16 cellular contexts compared by ENCODE assay signal in the genomic region with DNA sequence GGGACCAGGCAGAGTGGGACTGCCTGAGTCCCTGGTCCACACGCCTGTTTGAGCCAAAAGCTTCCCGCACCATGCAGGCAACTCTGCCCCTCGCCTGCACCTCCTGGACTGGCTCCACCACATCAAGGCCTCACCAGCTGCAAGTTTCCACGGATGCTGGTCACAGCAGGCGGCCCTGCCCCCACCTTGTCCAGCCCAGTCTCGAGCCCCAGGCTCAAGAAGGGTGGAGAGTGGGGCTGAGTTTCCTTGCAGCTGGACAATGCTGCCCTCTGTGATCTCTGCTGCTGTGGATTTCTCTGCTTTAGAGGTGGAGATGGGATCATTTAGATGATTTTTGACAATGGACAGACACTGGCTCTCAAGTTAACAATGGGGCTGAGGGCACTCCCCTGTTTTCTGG.
"Had no signal": no experiment of that assay in that cellular context is flagged by ENCODE, and none has a peak within 500 bp of the region (broad histone marks: within the 10 kb centered on the region; RNA-seq: fewer than 3 reads in every experiment).

No MANE protein-coding gene starts in this region.

- H3K4me3 ChIP-seq: cardiac muscle cell, colonic mucosa, heart left ventricle, tibial nerve had no signal

- ATAC-seq: activated CD8-positive, alpha-beta memory T cell treated with anti-CD3 and anti-CD28 coated beads, Interleukin-2, amount 10 ng/mL, durations not matched to agents 7 days and 5 days; heart left ventricle; left colon; T-helper 17 cell had no signal

- H3K36me3 Mint-ChIP-seq: activated CD4-positive, alpha-beta memory T cell treated with anti-CD3 and anti-CD28 coated beads for 36 hours; activated CD8-positive, alpha-beta memory T cell treated with anti-CD3 and anti-CD28 coated beads, Interleukin-2, amount 10 ng/mL, durations not matched to agents 7 days and 5 days had no signal

- H3K4me1 Mint-ChIP-seq: activated CD8-positive, alpha-beta memory T cell treated with anti-CD3 and anti-CD28 coated beads, Interleukin-2, amount 10 ng/mL, durations not matched to agents 7 days and 5 days had no signal

- H3K9me3 Mint-ChIP-seq: activated CD4-positive, alpha-beta memory T cell treated with anti-CD3 and anti-CD28 coated beads for 36 hours; activated T-cell treated with anti-CD3 and anti-CD28 coated beads, Interleukin-2, amount 50 U/mL, for 24 hours; naive B cell had no signal

- H3K36me3 ChIP-seq: cardiac muscle cell, colonic mucosa had no signal

- DNase-seq: activated CD4-positive, alpha-beta memory T cell treated with anti-CD3 and anti-CD28 coated beads for 36 hours; activated CD8-positive, alpha-beta memory T cell treated with anti-CD3 and anti-CD28 coated beads, Interleukin-2, amount 10 ng/mL, durations not matched to agents 7 days and 5 days; activated effector memory CD4-positive, alpha-beta T cell treated with Interleukin-2 at 50 U/mL for 16 hours; activated naive CD4-positive, alpha-beta T cell treated with anti-CD3 and anti-CD28 coated beads, Interleukin-2, amount 50 U/mL, for 16 hours; activated T-cell treated with anti-CD3 and anti-CD28 coated beads, Interleukin-2, amount 50 U/mL, for 24 hours; colonic mucosa; heart left ventricle; left colon; naive B cell; SHP77 treated with DMSO at 0.1 percent for 48 hours; stimulated activated CD4-positive, alpha-beta T cell treated with anti-CD3 and anti-CD28 coated beads, Interleukin-12 subunit alpha, Interleukin-12 subunit beta, amount 100 ng/mL, for 4 hours; stimulated activated CD4-positive, alpha-beta T cell treated with anti-CD3 and anti-CD28 coated beads, Interleukin-2, amount 100 ng/mL, for 24 hours; T-helper 17 cell; WERI-Rb-1 had no signal

- H3K4me1 ChIP-seq: colonic mucosa, tibial nerve had no signal

- H3K27ac ChIP-seq: cardiac muscle cell, colonic mucosa, heart left ventricle, tibial nerve, WERI-Rb-1 had no signal

- H3K27me3 Mint-ChIP-seq: activated CD4-positive, alpha-beta memory T cell treated with anti-CD3 and anti-CD28 coated beads for 36 hours; activated CD8-positive, alpha-beta memory T cell treated with anti-CD3 and anti-CD28 coated beads, Interleukin-2, amount 10 ng/mL, durations not matched to agents 7 days and 5 days; activated T-cell treated with anti-CD3 and anti-CD28 coated beads, Interleukin-2, amount 50 U/mL, for 24 hours; naive B cell had no signal

- H3K27me3 ChIP-seq: cardiac muscle cell, colonic mucosa, heart left ventricle, tibial nerve had no signal

- H3K4me3 Mint-ChIP-seq: activated CD4-positive, alpha-beta memory T cell treated with anti-CD3 and anti-CD28 coated beads for 36 hours; activated CD8-positive, alpha-beta memory T cell treated with anti-CD3 and anti-CD28 coated beads, Interleukin-2, amount 10 ng/mL, durations not matched to agents 7 days and 5 days; activated T-cell treated with anti-CD3 and anti-CD28 coated beads, Interleukin-2, amount 50 U/mL, for 24 hours; naive B cell; T-helper 17 cell had no signal

- H3K9me3 ChIP-seq: colonic mucosa, heart left ventricle, tibial nerve had no signal

- H3K27ac Mint-ChIP-seq: activated CD4-positive, alpha-beta memory T cell treated with anti-CD3 and anti-CD28 coated beads for 36 hours; activated CD8-positive, alpha-beta memory T cell treated with anti-CD3 and anti-CD28 coated beads, Interleukin-2, amount 10 ng/mL, durations not matched to agents 7 days and 5 days; activated T-cell treated with anti-CD3 and anti-CD28 coated beads, Interleukin-2, amount 50 U/mL, for 24 hours; T-helper 17 cell had no signal
